8 cellular contexts compared by ENCODE assay signal in the genomic region with DNA sequence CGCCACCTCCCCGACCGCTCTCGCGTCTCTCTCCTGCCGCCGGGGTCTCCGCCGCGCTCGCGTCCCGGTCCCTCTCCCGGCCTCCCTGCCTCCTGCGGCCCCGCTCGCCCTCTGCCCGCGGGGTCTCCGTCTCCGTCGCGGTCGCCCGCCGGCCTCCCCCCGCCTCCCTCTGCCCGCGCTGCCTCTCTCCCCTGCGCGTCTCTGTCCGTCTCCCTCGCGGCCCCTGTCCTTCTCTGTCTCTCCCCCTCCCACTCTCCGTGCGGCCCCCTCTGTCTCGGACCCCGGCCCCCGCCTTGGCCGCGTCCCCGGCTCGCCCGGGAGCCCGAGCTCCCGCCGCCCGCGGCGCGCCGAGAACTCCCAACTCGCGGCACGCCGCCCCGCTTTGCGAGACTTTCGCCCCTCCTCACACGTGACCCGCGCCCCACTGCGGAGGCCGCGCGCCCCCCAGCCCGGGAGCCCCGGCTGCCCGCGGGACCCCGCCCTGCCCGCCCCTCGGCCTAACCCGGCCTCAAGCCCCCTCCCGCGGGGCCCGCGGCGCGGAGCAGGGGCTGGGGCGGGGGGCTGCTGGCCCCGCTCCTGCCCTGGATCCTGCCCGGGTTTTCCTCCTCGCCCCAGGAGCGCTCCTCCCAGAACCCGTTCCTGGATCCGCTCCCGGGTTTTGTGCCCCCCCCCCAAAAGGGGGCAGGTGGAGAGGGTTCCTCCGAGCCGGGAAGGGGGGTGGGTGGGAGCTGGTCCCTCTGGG. TPM values are rescaled to one million over a fixed set of nuclear protein-coding genes. Genes with fewer than 3 reads are reported as not detected.
DNase-seq lines count a peak whose midpoint lies in the region; ATAC-seq and TF ChIP-seq lines count a peak whose summit lies in the region.

No MANE protein-coding gene starts in this region.

- no peak overlapping the region for H3K4me3 ChIP-seq in PC-3 (ENCODE audit: low read length)
- peak overlapping the region; percentile 14 to 67 (median 40) for H3K4me3 ChIP-seq in esophagus squamous epithelium
- H3K4me3 ChIP-seq in retinal pigment epithelial cell (ENCODE audit: low read length): peak overlapping the region; percentile 38

- H3F3A ChIP-seq in PC-3 (ENCODE audit: low read length, unreplicated experiment): no peaks in the 10 kb centered on the region

- H3K23ac ChIP-seq in H9 (ENCODE audit: insufficient read length, low read depth, low read length): no peak overlapping the region

- H3K27ac ChIP-seq in H9 (ENCODE audit: insufficient read length, low read depth, low read length): no peak overlapping the region
- no peak overlapping the region for H3K27ac ChIP-seq in PC-3 (ENCODE audit: low read length)
- no peak overlapping the region for H3K27ac ChIP-seq in esophagus squamous epithelium

- H3K4me1 ChIP-seq in H9 (ENCODE audit: insufficient read depth, low read length) (peaks cover 3% of the 10 kb centered on the region; the same call in 1 of the 2 replicates), PC-3 (ENCODE audit: insufficient read depth, low read length) (no peaks in the 10 kb centered on the region), esophagus squamous epithelium (peaks cover 3 to 27% (median 20%) of the 10 kb centered on the region in 3 donors)

- H3K27me3 Mint-ChIP-seq in H9 (ENCODE audit: low read depth): peaks cover 90% of the 10 kb centered on the region

- H3K79me2 ChIP-seq in H9 (ENCODE audit: insufficient read depth, low read length) (no peaks in the 10 kb centered on the region), PC-3 (ENCODE audit: low read length) (no peaks in the 10 kb centered on the region)

- no peak overlapping the region for H2BK15ac ChIP-seq in H9 (ENCODE audit: low read depth, low read length)

- no peak overlapping the region for H4K5ac ChIP-seq in H9 (ENCODE audit: insufficient read length, low read depth, low read length)

- peaks cover 25 to 41% of the 10 kb centered on the region in 2 experiments for H3K4me1 Mint-ChIP-seq in H9

- no peak for TF ChIP-seq POLR2A in esophagus squamous epithelium (IDR thresholded peaks at IDR 0.05)

- DNase-seq in H9: peak; percentile 54
- no peak for DNase-seq in PC-3
- no peak for DNase-seq in esophagus squamous epithelium (lab: John Stamatoyannopoulos, UW)
- DNase-seq in retinal pigment epithelial cell (ENCODE audit: low read depth): no peak
- no peak for DNase-seq in HUDEP-2 (lab: John Stamatoyannopoulos, UW; ENCODE audit: unreplicated experiment in 76 of 76)
- no peak for DNase-seq in RKO (ENCODE audit: low spot score)

- H3T11ph ChIP-seq in H9 (ENCODE audit: low read length): no peak overlapping the region

- no CpG with 5 or more reads among the region's 90 CpGs for WGBS in H9 (ENCODE audit: extremely low coverage, insufficient read length, low lambda C conversion rate)
- WGBS in esophagus squamous epithelium, 2 donors: 1 to 4% methylated on average over 23 to 25 of the region's 90 CpGs

- H3K27me3 ChIP-seq in H9 (ENCODE audit: insufficient read depth, low read length) (peaks cover 19% of the 10 kb centered on the region), PC-3 (ENCODE audit: low read length) (peaks cover 10% of the 10 kb centered on the region), esophagus squamous epithelium (peaks cover 9 to 100% (median 13%) of the 10 kb centered on the region in 4 donors)

- H3K36me3 ChIP-seq in PC-3 (ENCODE audit: low read depth, low read length): no peaks in the 10 kb centered on the region
- no peaks in the 10 kb centered on the region for H3K36me3 ChIP-seq in esophagus squamous epithelium

- H2BK20ac ChIP-seq in H9 (ENCODE audit: low read depth, low read length, poor library complexity, severe bottlenecking): no peak overlapping the region

- no peak overlapping the region for H3K56ac ChIP-seq in H9 (ENCODE audit: insufficient read length, low read depth, low read length)

- no peaks in the 10 kb centered on the region for H3K79me1 ChIP-seq in H9 (ENCODE audit: insufficient read depth, low read depth, low read length, poor library complexity, severe bottlenecking)

- peak overlapping the region; percentile 52 to 78 for H3K4me3 Mint-ChIP-seq in H9

- no peak overlapping the region for H3K4ac ChIP-seq in H9 (ENCODE audit: low read depth, low read length)

- no peaks in the 10 kb centered on the region for H3K9me3 ChIP-seq in H9 (ENCODE audit: control insufficient read depth, low read depth, low read length)
- no peaks in the 10 kb centered on the region for H3K9me3 ChIP-seq in PC-3 (ENCODE audit: low read length)
- no peaks in the 10 kb centered on the region for H3K9me3 ChIP-seq in esophagus squamous epithelium

- TF ChIP-seq CTCF in H9 (conservative IDR thresholded peaks at IDR 0.05) (no peak), PC-3 (conservative IDR thresholded peaks at IDR 0.05; ENCODE audit: low read depth, low read length) (no peak), esophagus squamous epithelium (IDR thresholded peaks at IDR 0.05) (no peak), retinal pigment epithelial cell (conservative IDR thresholded peaks at IDR 0.05; ENCODE audit: low read depth, low read length) (no peak)

- H3K4me2 ChIP-seq in H9 (ENCODE audit: insufficient read depth, insufficient read length, low read length) (peak overlapping the region; percentile 22), PC-3 (ENCODE audit: low read length) (peak overlapping the region; percentile 26; the same call in 1 of the 2 replicates)

- no peak overlapping the region for H2AK5ac ChIP-seq in H9 (ENCODE audit: insufficient read length, low read length)

- no peak overlapping the region for H4K91ac ChIP-seq in H9 (ENCODE audit: insufficient read length, low read depth, low read length)

- H3K9ac ChIP-seq in H9 (ENCODE audit: extremely low read depth, insufficient read length, low read length): no peak overlapping the region
- no peak overlapping the region for H3K9ac ChIP-seq in PC-3 (ENCODE audit: low read length)

- peaks cover 12% of the 10 kb centered on the region for H3K23me2 ChIP-seq in H9 (ENCODE audit: insufficient read length, low read depth, low read length, poor library complexity, severe bottlenecking)

- BruUV-seq in PC-3 (replicated peaks; lab: Mats Ljungman, UMichigan): no TSS peak

- H3K27ac Mint-ChIP-seq in H9: no peak overlapping the region

- intact Hi-C loops in PC-3 (cut with micrococcal nuclease) (no loop called here), esophagus squamous epithelium (cut with DNase I) (no loop called here)

- no peak overlapping the region for H3K18ac ChIP-seq in H9 (ENCODE audit: insufficient read length, low read depth, low read length)

- POLR2A ChIA-PET in PC-3 (lab: Charles Lee; ENCODE audit: unreplicated experiment): no interaction called here

- ATAC-seq in PC-3 (no peak), GM21526 (IDR thresholded peaks at IDR 0.05; ENCODE audit: low FRiP score, unreplicated experiment) (no peak), GM21367 (IDR thresholded peaks at IDR 0.05; ENCODE audit: unreplicated experiment) (no peak)

- H3K14ac ChIP-seq in H9 (ENCODE audit: insufficient read depth, low read length): no peak overlapping the region

- no peaks in the 10 kb centered on the region; a peak in 1 of 5 replicates for H3K9me3 Mint-ChIP-seq in H9

- no peak overlapping the region for H2BK12ac ChIP-seq in H9 (ENCODE audit: insufficient read length, low read depth, low read length)

- H2BK5ac ChIP-seq in H9 (ENCODE audit: insufficient read length, low read length): no peak overlapping the region

- H2BK120ac ChIP-seq in H9 (ENCODE audit: low read depth, low read length, poor library complexity, severe bottlenecking): no peak overlapping the region

- no peak overlapping the region for H2AFZ ChIP-seq in H9 (ENCODE audit: low read length)
- H2AFZ ChIP-seq in PC-3 (ENCODE audit: low read length): no peak overlapping the region

- H3K36me3 Mint-ChIP-seq in H9 (ENCODE audit: insufficient read depth in 1 of 3, low read depth in 3 of 3): no peaks in the 10 kb centered on the region; a peak in 2 of 7 replicates

- CTCF ChIA-PET in PC-3 (lab: Charles Lee): no interaction called here

- no peaks in the 10 kb centered on the region for H3K9me2 ChIP-seq in PC-3 (replicated peaks; ENCODE audit: low read length)

- no peaks in the 10 kb centered on the region for H4K20me1 ChIP-seq in H9 (ENCODE audit: control insufficient read depth, insufficient read depth, insufficient read length)
- H4K20me1 ChIP-seq in PC-3 (ENCODE audit: low read length): no peaks in the 10 kb centered on the region

- H4K8ac ChIP-seq in H9 (replicated peaks; ENCODE audit: insufficient read length, low read depth, low read length): no peak overlapping the region

RNA-seq across cellular contexts. Expression of gene KCNJ4, which starts 0.7 kb away (rescaled TPM):
- total RNA-seq in H9 (2021): 0.88 and 0.92 TPM in 2 replicates
- not detected in 2 replicates for total RNA-seq in PC-3 (2014; rRNA removed)
- total RNA-seq in esophagus squamous epithelium: not detected

RNA-seq across cellular contexts. Expression of gene KDELR3, which starts 12.2 kb away (rescaled TPM):
- total RNA-seq in H9 (2021) (7.2 and 7.3 TPM in 2 replicates), PC-3 (2014; rRNA removed) (17.7 and 22.6 TPM in 2 replicates), esophagus squamous epithelium (1 to 10 TPM; 1.1 to 9.6 (median 1.9) TPM)

RNA-seq across cellular contexts. Expression of gene DDX17, which starts 50.4 kb away (rescaled TPM):
- total RNA-seq in H9 (2021) (529 and 538 TPM in 2 replicates), PC-3 (2014; rRNA removed) (333 and 512 TPM in 2 replicates), esophagus squamous epithelium (100 to 1,000 TPM; 164 to 498 (median 214) TPM)
